ENCODE assay signal across 8 cellular contexts in the genomic region with DNA sequence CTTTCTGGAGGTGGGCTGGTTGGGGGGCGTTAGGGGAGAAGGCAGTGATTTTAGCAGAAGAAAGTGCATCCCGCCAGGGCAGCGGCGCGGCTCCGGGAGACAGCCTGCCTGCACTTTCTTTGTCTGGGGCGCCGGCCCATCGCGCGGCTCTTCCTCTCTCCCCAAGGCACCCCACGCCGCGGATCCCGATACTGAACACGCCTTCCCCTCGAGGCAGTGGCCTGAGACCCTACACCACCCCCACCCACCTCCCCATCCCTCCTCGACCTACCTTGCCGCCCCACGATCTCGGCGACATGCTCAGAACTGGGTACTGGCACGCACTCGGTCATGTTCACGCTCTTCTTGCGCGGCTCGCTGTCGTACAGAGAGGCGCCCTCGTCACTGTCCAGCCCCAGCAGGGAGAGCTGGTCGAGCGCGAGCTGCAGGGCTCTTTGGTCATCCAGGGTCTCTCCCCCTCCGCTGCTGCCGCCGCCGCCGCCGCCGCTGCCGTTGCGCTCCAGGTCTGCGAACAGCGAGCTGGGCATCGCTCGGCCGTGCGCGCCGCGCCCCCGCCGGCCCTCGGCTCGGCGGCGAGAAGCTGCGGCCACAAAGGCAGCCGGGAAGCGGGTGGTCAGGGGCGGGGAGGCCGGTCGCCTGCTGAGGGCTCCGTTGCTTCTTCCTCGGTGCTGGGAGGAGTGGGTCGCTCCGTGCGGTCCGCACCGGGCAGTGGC. TPM values are rescaled to one million over a fixed set of nuclear protein-coding genes. Genes with fewer than 3 reads are reported as not detected.
DNase-seq lines count a peak whose midpoint lies in the region; ATAC-seq and TF ChIP-seq lines count a peak whose summit lies in the region.

No MANE protein-coding gene starts in this region.

- H3K4me1 ChIP-seq in adrenal gland (replicated peaks in 1 of 2) = peaks cover 3 to 20% of the 10 kb centered on the region in 2 donors
- no peaks in the 10 kb centered on the region for H3K4me1 ChIP-seq in parathyroid adenoma

- H3K27me3 ChIP-seq in adrenal gland (no peaks in the 10 kb centered on the region), parathyroid adenoma (ENCODE audit: control insufficient read depth, insufficient read depth, low read length) (no peaks in the 10 kb centered on the region)

- TF ChIP-seq POLR2A in adrenal gland (IDR thresholded peaks at IDR 0.05) = peak; percentile 6 to 27

- no peak overlapping the region for H3K9ac ChIP-seq in parathyroid adenoma

- H3K9me3 ChIP-seq in adrenal gland (replicated peaks in 1 of 3) (no peaks in the 10 kb centered on the region), parathyroid adenoma (ENCODE audit: control insufficient read depth, low read length) (no peaks in the 10 kb centered on the region)

- H3K79me2 ChIP-seq in parathyroid adenoma = no peaks in the 10 kb centered on the region

- H3K27ac ChIP-seq in adrenal gland = peak overlapping the region in 4 of 5 donors; percentile 44 to 95 (median 84)
- H3K27ac ChIP-seq in parathyroid adenoma = peak overlapping the region; percentile 54

- intact Hi-C loops in adrenal gland (cut with DNase I) (no loop called here), left ventricle myocardium superior (cut with micrococcal nuclease) (loop anchor here (10.0 kb wide), 1 partner anchor 571 kb away; no protein-coding TSS in a partner anchor)

- H3K36me3 ChIP-seq in adrenal gland (replicated peaks in 1 of 2) = no peaks in the 10 kb centered on the region
- no peaks in the 10 kb centered on the region for H3K36me3 ChIP-seq in parathyroid adenoma (ENCODE audit: control insufficient read depth, insufficient read depth, low read length)

- peak overlapping the region; percentile 74 for H2AFZ ChIP-seq in parathyroid adenoma

- 0 to 2% (median 0%) methylated on average over 8 to 71 of the region's 71 CpGs for WGBS in adrenal gland, 4 donors

- TF ChIP-seq CTCF in adrenal gland (IDR thresholded peaks at IDR 0.05) = no peak
- no peak for TF ChIP-seq CTCF in parathyroid adenoma (IDR thresholded peaks at IDR 0.05)

- peak; percentile 8 for ATAC-seq in left ventricle myocardium superior

- peak overlapping the region; percentile 78 for H3K4me2 ChIP-seq in parathyroid adenoma (ENCODE audit: low read length)

- peak; percentile 48 for DNase-seq in HCEC 1CT
- DNase-seq in NCI-H69 (lab: John Stamatoyannopoulos, UW) = peak; percentile 71
- peak; percentile 21 to 56 (median 42) for DNase-seq in adrenal gland
- DNase-seq in left ventricle myocardium superior = peak; percentile 69
- no peak for DNase-seq in mesenteric fat pad (ENCODE audit: low spot score)
- no peak for DNase-seq in NOMO-1 treated with DMSO at 0.1 percent for 48 hours (lab: John Stamatoyannopoulos, UW; ENCODE audit: unreplicated experiment)

- H3K4me3 ChIP-seq in GM08714 (ENCODE audit: low read length) = peak overlapping the region; percentile 53
- peak overlapping the region; percentile 42 to 92 (median 70) for H3K4me3 ChIP-seq in adrenal gland
- H3K4me3 ChIP-seq in parathyroid adenoma (ENCODE audit: low read depth, low read length) = peak overlapping the region; percentile 64

RNA-seq across cellular contexts. Expression of gene MEX3B, which starts 0.5 kb away (rescaled TPM):
- total RNA-seq in adrenal gland (1 to 10 TPM in 3 of 8 donors, under 1 TPM in 5; 0.42 to 1.6 (median 0.96) TPM), left ventricle myocardium superior (3.6 TPM), mesenteric fat pad (1.0 TPM)
- polyA plus RNA-seq in adrenal gland = under 1 TPM; 0.22 to 0.80 (median 0.44) TPM

Comparison
In these comparisons a context has a peak if more than half of its experiments do, and no peak if none do; other contexts are left out.
1. DNase-seq: peak in HCEC 1CT (single experiment), NCI-H69 (single experiment), adrenal gland (7 of 7) and left ventricle myocardium superior (single experiment); none in mesenteric fat pad (single experiment) and NOMO-1 treated with DMSO at 0.1 percent for 48 hours (single experiment).
2. Peak in every context shown above with its lines, with median percentiles within 50 percentile points of each other: H3K4me3 ChIP-seq.